In genomic region chr16:22274916-22275315, GRCh38 we compare ENCODE assay signal across 33 cellular contexts.
"Had no signal": no experiment of that assay in that cellular context is flagged by ENCODE, and none has a peak within 500 bp of the region (broad histone marks: within the 10 kb centered on the region; RNA-seq: fewer than 3 reads in every experiment).

No MANE protein-coding gene starts in this region.

- ATAC-seq: activated naive CD4-positive, alpha-beta T cell treated with anti-CD3 and anti-CD28 coated beads, Interleukin-2, amount 50 U/mL, for 72 hours; activated naive CD8-positive, alpha-beta T cell treated with anti-CD3 and anti-CD28 coated beads, Interleukin-2, amount 50 U/mL, for 24 hours; activated T-cell treated with anti-CD3 and anti-CD28 coated beads, Interleukin-2, amount 50 U/mL, for 4 hours; activated T-cell treated with anti-CD3 and anti-CD28 coated beads, Interleukin-2, amount 50 U/mL, for 72 hours; activated T-helper 17 cell treated with anti-CD3 and anti-CD28 coated beads, Interleukin-2, amount 50 U/mL, for 72 hours; body of pancreas had no signal

- DNase-seq: activated effector memory CD4-positive, alpha-beta T cell treated with anti-CD3 and anti-CD28 coated beads, Interleukin-2, amount 50 U/mL, for 16 hours; activated effector memory CD4-positive, alpha-beta T cell treated with Interleukin-2 at 50 U/mL for 16 hours; activated gamma-delta T cell; activated gamma-delta T cell treated with Interleukin-2 at 50 U/mL for 16 hours; activated naive CD4-positive, alpha-beta T cell; activated naive CD4-positive, alpha-beta T cell treated with anti-CD3 and anti-CD28 coated beads for 36 hours; activated naive CD4-positive, alpha-beta T cell treated with anti-CD3 and anti-CD28 coated beads, Interleukin-2, amount 10 ng/mL, durations not matched to agents 7 days and 5 days; activated naive CD4-positive, alpha-beta T cell treated with anti-CD3 and anti-CD28 coated beads, Interleukin-2, amount 50 U/mL, for 16 hours; activated naive CD4-positive, alpha-beta T cell treated with Interleukin-2 at 50 U/mL for 16 hours; activated naive CD8-positive, alpha-beta T cell treated with anti-CD3 and anti-CD28 coated beads for 36 hours; activated naive CD8-positive, alpha-beta T cell treated with anti-CD3 and anti-CD28 coated beads, Interleukin-2, amount 10 ng/mL, durations not matched to agents 7 days and 5 days; activated naive CD8-positive, alpha-beta T cell treated with anti-CD3 and anti-CD28 coated beads, Interleukin-2, amount 50 U/mL, for 24 hours; activated T-cell treated with anti-CD3 and anti-CD28 coated beads, Interleukin-2, amount 50 U/mL, for 1 hour; activated T-cell treated with anti-CD3 and anti-CD28 coated beads, Interleukin-2, amount 50 U/mL, for 24 hours; activated T-cell treated with anti-CD3 and anti-CD28 coated beads, Interleukin-2, amount 50 U/mL, for 4 hours; activated T-cell treated with anti-CD3 and anti-CD28 coated beads, Interleukin-2, amount 50 U/mL, for 48 hours; activated T-cell treated with anti-CD3 and anti-CD28 coated beads, Interleukin-2, amount 50 U/mL, for 72 hours; adrenal gland; amniotic stem cell; amygdala; anterior cingulate cortex; body of pancreas; brain microvascular endothelial cell; caudate nucleus; central memory CD4-positive, alpha-beta T cell; cerebellar nuclear complex had no signal

- H3K27me3 ChIP-seq: adrenal gland, ascending aorta, body of pancreas, brain microvascular endothelial cell, breast epithelium, cardiac muscle cell had no signal

- H3K9me3 ChIP-seq: adrenal gland, ascending aorta, body of pancreas, breast epithelium had no signal

- FAIRE-seq: astrocyte, bronchial epithelial cell had no signal

- H3K27ac ChIP-seq: adrenal gland, ascending aorta, body of pancreas, brain microvascular endothelial cell, breast epithelium, cardiac muscle cell had no signal

- H3K4me1 ChIP-seq: adrenal gland, ascending aorta, body of pancreas, breast epithelium had no signal

- H3K4me3 ChIP-seq: adrenal gland, ascending aorta, body of pancreas, breast epithelium, cardiac muscle cell had no signal
